Comparison of ENCODE assay signal across 18 cellular contexts in genomic region chr14:30299915-30300314, GRCh38.
"Had no signal": no experiment of that assay in that cellular context is flagged by ENCODE, and none has a peak within 500 bp of the region (broad histone marks: within the 10 kb centered on the region; RNA-seq: fewer than 3 reads in every experiment).

No MANE protein-coding gene starts in this region.

- H3K36me3 ChIP-seq: ascending aorta, gastroesophageal sphincter, heart right ventricle, spleen had no signal

- H3K4me3 ChIP-seq: ascending aorta, dorsolateral prefrontal cortex, gastroesophageal sphincter, heart right ventricle, spleen had no signal

- H3K27me3 Mint-ChIP-seq: activated CD4-positive, alpha-beta T cell treated with anti-CD3 and anti-CD28 coated beads, Interleukin-2, amount 10 ng/mL, durations not matched to agents 7 days and 5 days had no signal

- H3K9me3 ChIP-seq: ascending aorta, gastroesophageal sphincter, heart right ventricle, spleen had no signal

- H3K36me3 Mint-ChIP-seq: naive thymus-derived CD8-positive, alpha-beta T cell; stimulated activated naive B cell treated with anti-CD40 and anti-IgM and Interleukin-4, amounts not matched to agents 10 μg/mL and 1 μg/mL and 100 μg/mL, for 72 hours had no signal

- H3K9me3 Mint-ChIP-seq: activated CD4-positive, alpha-beta T cell treated with anti-CD3 and anti-CD28 coated beads, Interleukin-2, amount 10 ng/mL, durations not matched to agents 7 days and 5 days; naive thymus-derived CD8-positive, alpha-beta T cell; T-helper 1 cell treated with Interleukin-12 subunit alpha and Interleukin-12 subunit beta and Interleukin-4 antibody, amounts not matched to agents 30 μg/mL and 1 μg/mL, for 36 hours had no signal

- H3K27me3 ChIP-seq: ascending aorta, dorsolateral prefrontal cortex, gastroesophageal sphincter had no signal

- H3K4me1 Mint-ChIP-seq: activated CD4-positive, alpha-beta T cell treated with anti-CD3 and anti-CD28 coated beads, Interleukin-2, amount 10 ng/mL, durations not matched to agents 7 days and 5 days had no signal

- H3K27ac Mint-ChIP-seq: activated CD4-positive, alpha-beta T cell treated with anti-CD3 and anti-CD28 coated beads, Interleukin-2, amount 10 ng/mL, durations not matched to agents 7 days and 5 days; naive thymus-derived CD8-positive, alpha-beta T cell; stimulated activated naive B cell treated with anti-CD40 and anti-IgM and Interleukin-4, amounts not matched to agents 10 μg/mL and 1 μg/mL and 100 μg/mL, for 72 hours; T-helper 1 cell treated with Interleukin-12 subunit alpha and Interleukin-12 subunit beta and Interleukin-4 antibody, amounts not matched to agents 30 μg/mL and 1 μg/mL, for 36 hours had no signal

- DNase-seq: activated CD4-positive, alpha-beta T cell treated with anti-CD3 and anti-CD28 coated beads, Interleukin-2, amount 10 ng/mL, durations not matched to agents 7 days and 5 days; activated CD8-positive, alpha-beta memory T cell treated with anti-CD3 and anti-CD28 coated beads, Interleukin-2, amount 50 U/mL, for 4 hours; activated effector memory CD4-positive, alpha-beta T cell treated with anti-CD3 and anti-CD28 coated beads, Interleukin-2, amount 50 U/mL, for 16 hours; activated naive CD4-positive, alpha-beta T cell treated with anti-CD3 and anti-CD28 coated beads, Interleukin-2, amount 50 U/mL, for 16 hours; activated T-cell treated with anti-CD3 and anti-CD28 coated beads, Interleukin-2, amount 50 U/mL, for 48 hours; dorsolateral prefrontal cortex; heart right ventricle; kidney glomerular epithelial cell; left ventricle myocardium superior; naive thymus-derived CD8-positive, alpha-beta T cell; occipital lobe; posterior cingulate gyrus; retina; spleen; stimulated activated naive B cell treated with anti-CD40 and anti-IgM and Interleukin-4, amounts not matched to agents 10 μg/mL and 1 μg/mL and 100 μg/mL, for 72 hours had no signal

- H3K27ac ChIP-seq: ascending aorta, gastroesophageal sphincter, heart right ventricle, spleen had no signal

- H3K4me1 ChIP-seq: ascending aorta, gastroesophageal sphincter, spleen had no signal

- H3K4me3 Mint-ChIP-seq: activated CD4-positive, alpha-beta T cell treated with anti-CD3 and anti-CD28 coated beads, Interleukin-2, amount 10 ng/mL, durations not matched to agents 7 days and 5 days; naive thymus-derived CD8-positive, alpha-beta T cell; stimulated activated naive B cell treated with anti-CD40 and anti-IgM and Interleukin-4, amounts not matched to agents 10 μg/mL and 1 μg/mL and 100 μg/mL, for 72 hours; T-helper 1 cell treated with Interleukin-12 subunit alpha and Interleukin-12 subunit beta and Interleukin-4 antibody, amounts not matched to agents 30 μg/mL and 1 μg/mL, for 36 hours had no signal
